Comparison of ENCODE assay signal across 1 cellular context in the genomic region with DNA sequence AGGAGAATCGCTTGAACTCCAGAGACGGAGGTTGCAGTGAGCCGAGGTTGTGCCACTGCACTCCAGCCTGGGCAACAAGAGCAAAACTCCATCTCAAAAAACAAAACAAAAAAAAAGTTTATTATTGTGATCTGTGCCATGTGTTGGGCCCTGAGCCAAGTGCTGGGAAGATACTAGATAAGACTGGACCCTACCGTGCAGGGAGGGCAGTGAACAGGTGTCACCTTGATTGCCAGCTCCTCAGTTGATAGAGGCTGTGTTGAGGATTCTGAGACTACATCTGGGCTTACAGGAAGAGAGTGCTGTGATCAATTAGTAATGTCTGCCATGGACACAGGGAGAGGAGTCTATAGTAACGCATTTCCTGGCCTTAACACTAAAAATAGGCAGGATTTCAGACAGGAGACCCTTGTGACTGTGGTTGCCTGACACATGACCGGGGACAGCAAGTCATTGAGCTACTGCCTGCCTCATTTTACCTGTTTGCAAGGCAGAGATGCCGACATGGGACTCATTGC.
TF ChIP-seq lines count a peak whose summit lies in the region.

No MANE protein-coding gene starts in this region.

TF ChIP-seq in SK-N-SH treated with all-trans-retinoic acid at 6 μM for 48 hours, 23 proteins besides CTCF, POLR2A, EP300 and RAD21 (continued from another document):
- TF ChIP-seq, protein P1, sequence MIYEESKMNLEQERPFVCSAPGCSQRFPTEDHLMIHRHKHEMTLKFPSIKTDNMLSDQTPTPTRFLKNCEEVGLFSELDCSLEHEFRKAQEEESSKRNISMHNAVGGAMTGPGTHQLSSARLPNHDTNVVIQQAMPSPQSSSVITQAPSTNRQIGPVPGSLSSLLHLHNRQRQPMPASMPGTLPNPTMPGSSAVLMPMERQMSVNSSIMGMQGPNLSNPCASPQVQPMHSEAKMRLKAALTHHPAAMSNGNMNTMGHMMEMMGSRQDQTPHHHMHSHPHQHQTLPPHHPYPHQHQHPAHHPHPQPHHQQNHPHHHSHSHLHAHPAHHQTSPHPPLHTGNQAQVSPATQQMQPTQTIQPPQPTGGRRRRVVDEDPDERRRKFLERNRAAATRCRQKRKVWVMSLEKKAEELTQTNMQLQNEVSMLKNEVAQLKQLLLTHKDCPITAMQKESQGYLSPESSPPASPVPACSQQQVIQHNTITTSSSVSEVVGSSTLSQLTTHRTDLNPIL (CRISPR knock-in tag; IDR thresholded peaks at IDR 0.05; ENCODE audit: low read depth) = no peak
- TF ChIP-seq CSDC2 (CRISPR knock-in tag; IDR thresholded peaks at IDR 0.05) (no peak), ESRRG (CRISPR knock-in tag; IDR thresholded peaks at IDR 0.05) (no peak), PATZ1 (CRISPR knock-in tag; IDR thresholded peaks at IDR 0.05; ENCODE audit: borderline replicate concordance) (no peak), SNAI2 (CRISPR knock-in tag; IDR thresholded peaks at IDR 0.05) (no peak), POU6F1 (CRISPR knock-in tag; IDR thresholded peaks at IDR 0.05; ENCODE audit: borderline replicate concordance, low read depth) (no peak), PPARA (CRISPR knock-in tag; IDR thresholded peaks at IDR 0.05; ENCODE audit: borderline replicate concordance) (no peak), CSRNP3 (CRISPR knock-in tag; IDR thresholded peaks at IDR 0.05) (no peak), ZC3H10 (CRISPR knock-in tag; IDR thresholded peaks at IDR 0.05) (no peak), ZFP30 (CRISPR knock-in tag; IDR thresholded peaks at IDR 0.05) (no peak), ZNF8 (CRISPR knock-in tag; IDR thresholded peaks at IDR 0.05) (no peak)
- TF ChIP-seq, protein P2, sequence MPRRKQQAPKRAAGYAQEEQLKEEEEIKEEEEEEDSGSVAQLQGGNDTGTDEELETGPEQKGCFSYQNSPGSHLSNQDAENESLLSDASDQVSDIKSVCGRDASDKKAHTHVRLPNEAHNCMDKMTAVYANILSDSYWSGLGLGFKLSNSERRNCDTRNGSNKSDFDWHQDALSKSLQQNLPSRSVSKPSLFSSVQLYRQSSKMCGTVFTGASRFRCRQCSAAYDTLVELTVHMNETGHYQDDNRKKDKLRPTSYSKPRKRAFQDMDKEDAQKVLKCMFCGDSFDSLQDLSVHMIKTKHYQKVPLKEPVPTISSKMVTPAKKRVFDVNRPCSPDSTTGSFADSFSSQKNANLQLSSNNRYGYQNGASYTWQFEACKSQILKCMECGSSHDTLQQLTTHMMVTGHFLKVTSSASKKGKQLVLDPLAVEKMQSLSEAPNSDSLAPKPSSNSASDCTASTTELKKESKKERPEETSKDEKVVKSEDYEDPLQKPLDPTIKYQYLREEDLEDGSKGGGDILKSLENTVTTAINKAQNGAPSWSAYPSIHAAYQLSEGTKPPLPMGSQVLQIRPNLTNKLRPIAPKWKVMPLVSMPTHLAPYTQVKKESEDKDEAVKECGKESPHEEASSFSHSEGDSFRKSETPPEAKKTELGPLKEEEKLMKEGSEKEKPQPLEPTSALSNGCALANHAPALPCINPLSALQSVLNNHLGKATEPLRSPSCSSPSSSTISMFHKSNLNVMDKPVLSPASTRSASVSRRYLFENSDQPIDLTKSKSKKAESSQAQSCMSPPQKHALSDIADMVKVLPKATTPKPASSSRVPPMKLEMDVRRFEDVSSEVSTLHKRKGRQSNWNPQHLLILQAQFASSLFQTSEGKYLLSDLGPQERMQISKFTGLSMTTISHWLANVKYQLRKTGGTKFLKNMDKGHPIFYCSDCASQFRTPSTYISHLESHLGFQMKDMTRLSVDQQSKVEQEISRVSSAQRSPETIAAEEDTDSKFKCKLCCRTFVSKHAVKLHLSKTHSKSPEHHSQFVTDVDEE (CRISPR knock-in tag; IDR thresholded peaks at IDR 0.05) = no peak
TF ChIP-seq in SK-N-SH treated with all-trans-retinoic acid at 6 μM for 48 hours: peak in this region for 0.
